ENCODE assay signal across 19 cellular contexts in the genomic region with DNA sequence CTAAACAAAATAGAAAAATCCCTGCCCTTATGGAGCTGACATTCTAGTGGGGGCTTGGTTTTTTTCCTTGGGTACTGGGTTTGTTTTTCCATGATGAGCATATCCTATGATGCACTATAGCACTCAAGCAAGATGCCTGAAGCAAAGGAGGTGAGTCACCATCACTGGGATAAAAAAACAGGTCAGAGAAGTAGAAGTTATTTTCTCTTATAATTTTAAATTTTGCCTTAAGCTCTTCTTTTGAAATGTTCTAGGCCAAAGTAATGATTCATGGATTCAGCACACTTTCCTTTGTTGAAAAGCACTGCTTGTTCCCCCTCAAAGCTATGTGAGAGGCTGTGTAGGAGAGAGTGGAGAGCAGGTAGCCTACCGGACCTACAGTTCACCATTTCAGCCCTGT. TPM values are rescaled to one million over a fixed set of nuclear protein-coding genes. Genes with fewer than 3 reads are reported as not detected.
DNase-seq lines count a peak whose midpoint lies in the region; FAIRE-seq and TF ChIP-seq lines count a peak whose summit lies in the region.
"Had no signal": no experiment of that assay in that cellular context is flagged by ENCODE, and none has a peak within 500 bp of the region (broad histone marks: within the 10 kb centered on the region; RNA-seq: fewer than 3 reads in every experiment).

No MANE protein-coding gene starts in this region.

- CTCF ChIA-PET in OCI-LY7 (lab: Charles Lee; ENCODE audit: unreplicated experiment), result no interaction called here

- no peak for TF ChIP-seq CTCF in epithelial cell of proximal tubule (conservative IDR thresholded peaks at IDR 0.05; ENCODE audit: low read depth, low read length)
- no peak for TF ChIP-seq CTCF in osteoblast (IDR thresholded peaks at IDR 0.05; ENCODE audit: extremely low read depth, low read depth, low read length)
- no peak for TF ChIP-seq CTCF in OCI-LY7 (conservative IDR thresholded peaks at IDR 0.05; ENCODE audit: low read length)

- H3K9me2 ChIP-seq in OCI-LY7 (ENCODE audit: insufficient read depth, low read length), result no peaks in the 10 kb centered on the region

- H3K27ac ChIP-seq in SJSA1 (peak overlapping the region; percentile 17; the same call in 1 of the 2 replicates), osteoblast (ENCODE audit: low read depth, low read length) (peak overlapping the region; percentile 100), OCI-LY7 (ENCODE audit: low read depth, low read length, poor library complexity, severe bottlenecking) (no peak overlapping the region)

- H3K9me3 ChIP-seq in SJSA1 (replicated peaks) (no peaks in the 10 kb centered on the region), osteoblast (ENCODE audit: low read depth, low read length) (no peaks in the 10 kb centered on the region), OCI-LY7 (ENCODE audit: low read length) (no peaks in the 10 kb centered on the region)
- H3K9me3 ChIP-seq: heart right ventricle had no signal

- in situ Hi-C loops in KBM-7 (cut with MboI; ENCODE audit: low pct_unique_long_range_greater_than_20kb, low sequenced_read_pairs), result loop anchor here (25.0 kb wide), 1 partner anchor 452 kb away; no protein-coding TSS in a partner anchor

- intact Hi-C loops in OCI-LY7 (cut with micrococcal nuclease; ENCODE audit: unreplicated experiment), result no loop called here

- H2AFZ ChIP-seq in osteoblast (ENCODE audit: low read length), result peak overlapping the region; percentile 16
- H2AFZ ChIP-seq in OCI-LY7 (ENCODE audit: low read length), result no peak overlapping the region

- DNase-seq in EH (ENCODE audit: low read depth) (peak; percentile 89), SJSA1 (ENCODE audit: low read depth in 1 of 2, low spot score in 2 of 2) (peak in 1 of 2 experiments; percentile 40), epithelial cell of proximal tubule (ENCODE audit: low read depth) (no peak), osteoblast (ENCODE audit: insufficient read length, low spot score, missing footprints) (no peak), frontal cortex (ENCODE audit: low spot score in 2 of 2) (no peak), OCI-LY7 (ENCODE audit: low spot score) (no peak), NAMALWA (ENCODE audit: low spot score) (no peak), KBM-7 (no peak)
- DNase-seq: activated CD8-positive, alpha-beta memory T cell treated with anti-CD3 and anti-CD28 coated beads, Interleukin-2, amount 10 ng/mL, durations not matched to agents 7 days and 5 days; activated naive CD4-positive, alpha-beta T cell treated with Interleukin-2 at 50 U/mL for 16 hours; COR-L47; heart right ventricle; NCI-H1436 treated with DMSO at 0.1 percent for 48 hours; NCI-H526 treated with DMSO at 0.1 percent for 48 hours; nephron progenitor cell; SHP77 had no signal

- no peak overlapping the region for H3K4me2 ChIP-seq in osteoblast (ENCODE audit: insufficient read depth, low read length)
- no peak overlapping the region for H3K4me2 ChIP-seq in OCI-LY7 (ENCODE audit: low read length)

- POLR2A ChIA-PET in OCI-LY7 (lab: Charles Lee), result interaction anchor here (0.6 to 0.7 kb wide), 2 partner anchors 402 to 990 kb away, joined by 3 read pairs; no protein-coding TSS in a partner anchor

- H3K27me3 ChIP-seq in SJSA1 (replicated peaks) (no peaks in the 10 kb centered on the region), osteoblast (ENCODE audit: insufficient read depth, low read length) (no peaks in the 10 kb centered on the region)
- H3K27me3 ChIP-seq: heart right ventricle had no signal

- H3K4me1 ChIP-seq in SJSA1 (replicated peaks) (peaks cover 55% of the 10 kb centered on the region), osteoblast (ENCODE audit: insufficient read depth, low read length) (peaks cover 60% of the 10 kb centered on the region), OCI-LY7 (ENCODE audit: insufficient read depth, low read length, poor library complexity, severe bottlenecking) (no peaks in the 10 kb centered on the region)

- H3K36me3 ChIP-seq in SJSA1 (no peaks in the 10 kb centered on the region), osteoblast (ENCODE audit: insufficient read depth, low read length) (no peaks in the 10 kb centered on the region), OCI-LY7 (ENCODE audit: insufficient read depth, low read length) (no peaks in the 10 kb centered on the region)
- H3K36me3 ChIP-seq: heart right ventricle had no signal

- H3K79me2 ChIP-seq in osteoblast (ENCODE audit: insufficient read depth, low read length), result no peaks in the 10 kb centered on the region
- H3K79me2 ChIP-seq in OCI-LY7 (ENCODE audit: insufficient read depth, low read depth, low read length), result no peaks in the 10 kb centered on the region

- no TSS peak for BruUV-seq in OCI-LY7 (replicated peaks; lab: Mats Ljungman, UMichigan)

- H4K20me1 ChIP-seq in osteoblast (ENCODE audit: insufficient read depth, low read length), result no peaks in the 10 kb centered on the region
- no peaks in the 10 kb centered on the region for H4K20me1 ChIP-seq in OCI-LY7 (ENCODE audit: insufficient read depth, low read length)

- H3K4me3 ChIP-seq in SJSA1, result no peak overlapping the region
- peak overlapping the region; percentile 32 for H3K4me3 ChIP-seq in epithelial cell of proximal tubule (ENCODE audit: low read depth, low read length)
- H3K4me3 ChIP-seq in osteoblast (ENCODE audit: insufficient read depth, low read length), result no peak overlapping the region
- H3K4me3 ChIP-seq in OCI-LY7 (ENCODE audit: low read depth, low read length, poor library complexity, severe bottlenecking), result no peak overlapping the region
- H3K4me3 ChIP-seq: heart right ventricle, skin epidermis had no signal

- FAIRE-seq in frontal cortex (lab: Jason Lieb, UNC), result no peak
- FAIRE-seq: colon, HepG2 had no signal

RNA-seq across cellular contexts. Expression of a gene that starts 15.2 kb away (rescaled TPM):
- 0.16 TPM in 1 of 2 replicates, not detected in the other for total RNA-seq in SJSA1 (2014; rRNA removed; shearing (Covaris generic))
- total RNA-seq in epithelial cell of proximal tubule, result 17.7 and 18.6 TPM in 2 replicates
- 0.59 and 1.1 TPM in 2 replicates for total RNA-seq in osteoblast
- total RNA-seq in frontal cortex, result 1.6 TPM
- not detected in 2 replicates for total RNA-seq in OCI-LY7 (2014; rRNA removed; shearing (Covaris generic))
- not detected in 2 replicates for total RNA-seq in OCI-LY7 (2022)
- total RNA-seq: activated CD8-positive, alpha-beta memory T cell treated with anti-CD3 and anti-CD28 coated beads, Interleukin-2, amount 10 ng/mL, durations not matched to agents 7 days and 5 days had no signal

RNA-seq across cellular contexts. Expression of a gene that starts 43.7 kb away (rescaled TPM):
- total RNA-seq in SJSA1 (2014; rRNA removed; shearing (Covaris generic)), result 3.8 and 8.4 TPM in 2 replicates
- total RNA-seq in epithelial cell of proximal tubule (5.5 and 15.4 TPM in 2 replicates), osteoblast (10.3 and 13.0 TPM in 2 replicates), frontal cortex (44.0 TPM), OCI-LY7 (2022) (18.7 and 18.8 TPM in 2 replicates)
- 18.5 and 18.9 TPM in 2 replicates for total RNA-seq in OCI-LY7 (2014; rRNA removed; shearing (Covaris generic))
